15 cellular contexts compared by ENCODE assay signal in genomic region chr6:142279350-142280180, GRCh38. TPM values are rescaled to one million over a fixed set of nuclear protein-coding genes. Genes with fewer than 3 reads are reported as not detected.
DNase-seq lines count a peak whose midpoint lies in the region; ATAC-seq and TF ChIP-seq lines count a peak whose summit lies in the region.
"Had no signal": no experiment of that assay in that cellular context is flagged by ENCODE, and none has a peak within 500 bp of the region (broad histone marks: within the 10 kb centered on the region; RNA-seq: fewer than 3 reads in every experiment).

No MANE protein-coding gene starts in this region.

- WGBS in IMR-90 (ENCODE audit: extremely low coverage in 2 of 2, insufficient read length in 1 of 2), 2 experiments = 80% methylated on average over 1 of the region's 5 CpGs; no CpG with 5 or more reads in 1 of the 2 experiments
- WGBS in right lobe of liver (ENCODE audit: insufficient coverage, low coverage, low lambda C conversion rate, missing lambda C conversion rate) = 48% methylated on average over 5 of the region's 5 CpGs

- TF ChIP-seq POLR2A in IMR-90 (IDR thresholded peaks at IDR 0.05; ENCODE audit: low read depth, low read length) (no peak), right lobe of liver (IDR thresholded peaks at IDR 0.05) (no peak)

- no peak overlapping the region for H2BK5ac ChIP-seq in IMR-90 (ENCODE audit: low read depth, low read length, poor library complexity, severe bottlenecking)

- H3K9me3 ChIP-seq in IMR-90 (ENCODE audit: control insufficient read depth, insufficient read depth, low read length) = 0 out of 2 replicates have a peak, but pooled peaks cover 2% of the 10 kb centered on the region
- H3K9me3 ChIP-seq in right lobe of liver = no peaks in the 10 kb centered on the region

- H3K36me3 Mint-ChIP-seq in stimulated activated naive B cell treated with anti-CD40 and anti-IgM and Interleukin-4, amounts not matched to agents 10 μg/mL and 1 μg/mL and 100 μg/mL, for 72 hours = no peaks in the 10 kb centered on the region

- no peak overlapping the region for H4K8ac ChIP-seq in IMR-90 (ENCODE audit: low read depth in 2 of 2, low read length in 2 of 2)

- H3K27me3 Mint-ChIP-seq in stimulated activated naive B cell treated with anti-CD40 and anti-IgM and Interleukin-4, amounts not matched to agents 10 μg/mL and 1 μg/mL and 100 μg/mL, for 72 hours = peaks cover 0 to 4% of the 10 kb centered on the region in 2 donors

- POLR2A ChIA-PET in IMR-90 (lab: Charles Lee; ENCODE audit: unreplicated experiment) = no interaction called here

- peak; percentile 26 for DNase-seq in AG08395 (ENCODE audit: low spot score)
- DNase-seq in IMR-90 = peak; percentile 37
- DNase-seq in dermis blood vessel endothelial cell = peak; percentile 10
- no peak for DNase-seq in right lobe of liver
- no peak for DNase-seq in activated T-cell treated with anti-CD3 and anti-CD28 coated beads, Interleukin-2, amount 50 U/mL, for 1 hour
- DNase-seq in NCI-H526 treated with DMSO at 0.1 percent for 48 hours (lab: John Stamatoyannopoulos, UW) = no peak
- DNase-seq in stimulated activated naive B cell treated with anti-CD40 and anti-IgM and Interleukin-4, amounts not matched to agents 10 μg/mL and 1 μg/mL and 100 μg/mL, for 72 hours = no peak
- DNase-seq: activated CD4-positive, alpha-beta T cell treated with anti-CD3 and anti-CD28 coated beads, Interleukin-2, amount 10 ng/mL, durations not matched to agents 24 days and 14 days; activated T-cell treated with anti-CD3 and anti-CD28 coated beads, Interleukin-2, amount 50 U/mL, for 4 hours; GDM1; left cardiac atrium; substantia nigra; T1000 had no signal

- H2BK120ac ChIP-seq in IMR-90 (ENCODE audit: low read depth, low read length) = 0 out of 2 replicates have a peak overlapping the region, but pooled peaks have one; percentile 17

- no peak overlapping the region for H3K27ac Mint-ChIP-seq in stimulated activated naive B cell treated with anti-CD40 and anti-IgM and Interleukin-4, amounts not matched to agents 10 μg/mL and 1 μg/mL and 100 μg/mL, for 72 hours
- H3K27ac Mint-ChIP-seq: activated CD4-positive, alpha-beta T cell treated with anti-CD3 and anti-CD28 coated beads, Interleukin-2, amount 10 ng/mL, durations not matched to agents 24 days and 14 days; activated naive CD8-positive, alpha-beta T cell had no signal

- H3K9ac ChIP-seq in IMR-90 (ENCODE audit: low read depth, low read length) = no peak overlapping the region

- no peak overlapping the region for H2AFZ ChIP-seq in IMR-90 (replicated peaks; ENCODE audit: low read length, poor library complexity)

- no peak overlapping the region for H2AK9ac ChIP-seq in IMR-90 (replicated peaks; ENCODE audit: low read depth, low read length, poor library complexity)

- peaks cover 3% of the 10 kb centered on the region; the same call in 1 of the 2 replicates for H3K9me1 ChIP-seq in IMR-90 (ENCODE audit: insufficient read depth, low read length)

- no TSS peak for BruUV-seq in IMR-90 (replicated peaks; lab: Mats Ljungman, UMichigan)

- no peaks in the 10 kb centered on the region for H3K4me1 Mint-ChIP-seq in stimulated activated naive B cell treated with anti-CD40 and anti-IgM and Interleukin-4, amounts not matched to agents 10 μg/mL and 1 μg/mL and 100 μg/mL, for 72 hours
- H3K4me1 Mint-ChIP-seq: activated CD4-positive, alpha-beta T cell treated with anti-CD3 and anti-CD28 coated beads, Interleukin-2, amount 10 ng/mL, durations not matched to agents 24 days and 14 days had no signal

- H3K4me2 ChIP-seq in IMR-90 (ENCODE audit: low read depth, low read length) = no peak overlapping the region

- no peak overlapping the region; the same call in 1 of the 2 replicates for H2BK20ac ChIP-seq in IMR-90 (ENCODE audit: low read depth, low read length)

- H3K27ac ChIP-seq in IMR-90 (ENCODE audit: insufficient read depth, low read length) = no peak overlapping the region
- H3K27ac ChIP-seq in right lobe of liver = peak overlapping the region in 2 of 3 donors; percentile 5 to 19

- H3K14ac ChIP-seq in IMR-90 (replicated peaks; ENCODE audit: low read depth, low read length) = no peak overlapping the region

- H3K9me3 Mint-ChIP-seq in stimulated activated naive B cell treated with anti-CD40 and anti-IgM and Interleukin-4, amounts not matched to agents 10 μg/mL and 1 μg/mL and 100 μg/mL, for 72 hours = peaks cover 5 to 18% of the 10 kb centered on the region in 2 donors
- H3K9me3 Mint-ChIP-seq: activated CD4-positive, alpha-beta T cell treated with anti-CD3 and anti-CD28 coated beads, Interleukin-2, amount 10 ng/mL, durations not matched to agents 24 days and 14 days had no signal

- no peak overlapping the region for H3K4ac ChIP-seq in IMR-90 (ENCODE audit: low read depth, low read length)

- TF ChIP-seq CTCF in IMR-90 (conservative IDR thresholded peaks at IDR 0.05; ENCODE audit: low read depth, low read length) (no peak), right lobe of liver (IDR thresholded peaks at IDR 0.05) (no peak)

- H3K27me3 ChIP-seq in IMR-90 (ENCODE audit: control insufficient read depth, insufficient read depth, low read length) = no peaks in the 10 kb centered on the region
- H3K27me3 ChIP-seq in right lobe of liver = no peaks in the 10 kb centered on the region

- ATAC-seq in IMR-90 (ENCODE audit: low read depth) (no peak; the same call in 1 of the 2 replicates), right lobe of liver (peak in 3 of 4 donors; percentile 45 to 65 (median 60)), HG02623 (IDR thresholded peaks at IDR 0.05; ENCODE audit: unreplicated experiment) (no peak)
- no peak for ATAC-seq in stimulated activated naive B cell treated with anti-CD40 and anti-IgM and Interleukin-4, amounts not matched to agents 10 μg/mL and 1 μg/mL and 100 μg/mL, for 72 hours (replicated peaks)
- ATAC-seq: activated T-cell treated with anti-CD3 and anti-CD28 coated beads, Interleukin-2, amount 50 U/mL, for 4 hours; left cardiac atrium had no signal

- in situ Hi-C loops in IMR-90 (cut with MboI; ENCODE audit: low sequenced_read_pairs) = no loop called here

- no peak overlapping the region for H4K91ac ChIP-seq in IMR-90 (ENCODE audit: insufficient read depth, low read depth, low read length)

- H3K4me3 Mint-ChIP-seq in stimulated activated naive B cell treated with anti-CD40 and anti-IgM and Interleukin-4, amounts not matched to agents 10 μg/mL and 1 μg/mL and 100 μg/mL, for 72 hours = no peak overlapping the region
- H3K4me3 Mint-ChIP-seq: activated CD4-positive, alpha-beta T cell treated with anti-CD3 and anti-CD28 coated beads, Interleukin-2, amount 10 ng/mL, durations not matched to agents 24 days and 14 days; activated naive CD8-positive, alpha-beta T cell; activated T-cell treated with anti-CD3 and anti-CD28 coated beads, Interleukin-2, amount 50 U/mL, for 4 hours had no signal

- H3K36me3 ChIP-seq in IMR-90 (ENCODE audit: control insufficient read depth, insufficient read depth, low read length) = no peaks in the 10 kb centered on the region
- H3K36me3 ChIP-seq in right lobe of liver = no peaks in the 10 kb centered on the region

- dilution Hi-C loops in IMR-90 (cut with HindIII; ENCODE audit: low sequenced_read_pairs, unreplicated experiment) = no loop called here

- H2BK15ac ChIP-seq in IMR-90 (ENCODE audit: low read depth, low read length) = no peak overlapping the region

- intact Hi-C loops in IMR-90 (cut with micrococcal nuclease) = no loop called here
- intact Hi-C loops in right lobe of liver (cut with DNase I) = no loop called here

- H3K23ac ChIP-seq in IMR-90 (ENCODE audit: low read depth, low read length) = no peak overlapping the region

- no peak overlapping the region for H3K56ac ChIP-seq in IMR-90 (ENCODE audit: extremely low read depth, insufficient read depth, low read length)

- H3K79me1 ChIP-seq in IMR-90 (ENCODE audit: low read depth in 1 of 2, low read length in 2 of 2) = no peaks in the 10 kb centered on the region

- H3K4me3 ChIP-seq in IMR-90 (ENCODE audit: insufficient read depth, low read depth, low read length) (no peak overlapping the region), right lobe of liver (no peak overlapping the region)

- H3K18ac ChIP-seq in IMR-90 (ENCODE audit: low read depth, low read length) = no peak overlapping the region

- no peak overlapping the region for H2AK5ac ChIP-seq in IMR-90 (ENCODE audit: low read depth, low read length)

- H4K20me1 ChIP-seq in IMR-90 (ENCODE audit: insufficient read depth, low read length) = no peaks in the 10 kb centered on the region

- TF ChIP-seq RAD21 in IMR-90 (IDR thresholded peaks at IDR 0.05; ENCODE audit: low read length) = no peak

- H3K4me1 ChIP-seq in IMR-90 (ENCODE audit: control insufficient read depth, insufficient read depth, low read length) (peaks cover 6% of the 10 kb centered on the region), right lobe of liver (peaks cover 0 to 15% (median under 1%) of the 10 kb centered on the region in 4 donors)

- no peak overlapping the region for H4K5ac ChIP-seq in IMR-90 (ENCODE audit: low read depth, low read length)

- CTCF ChIA-PET in IMR-90 (lab: Yijun Ruan, JAX) = interaction anchor here (0.5 kb wide), 1 partner anchor 509 kb away, joined by 3 read pairs; no protein-coding TSS in a partner anchor

TF ChIP-seq in IMR-90, 13 proteins besides CTCF, POLR2A, EP300 and RAD21:
- peak; percentile 91 for TF ChIP-seq CEBPB (IDR thresholded peaks at IDR 0.05; ENCODE audit: low read depth, low read length)
- TF ChIP-seq NFE2L2 (IDR thresholded peaks at IDR 0.05; ENCODE audit: low read depth, low read length) = no peak

RNA-seq across cellular contexts. Expression of gene ADGRG6, which starts 22.2 kb away (rescaled TPM):
- total RNA-seq in IMR-90 (2012; rRNA removed) (20.3 and 22.5 TPM in 2 replicates), dermis blood vessel endothelial cell (42.2 and 43.4 TPM in 2 replicates), right lobe of liver (100 to 1,000 TPM in 3 of 6 experiments, 10 to 100 TPM in 3; 49.6 to 114 (median 94.6) TPM)
- polyA plus RNA-seq in IMR-90 (2012; rRNA removed) = 8.1 and 10.0 TPM in 2 replicates
- 2.0 and 2.2 TPM in 2 replicates for polyA plus RNA-seq in IMR-90 (2012; cell fraction: cytosol; rRNA removed)
- polyA plus RNA-seq in IMR-90 (2012; cell fraction: nucleus; rRNA removed; ENCODE audit: low replicate concordance) = 3.2 and 16.3 TPM in 2 replicates
- total RNA-seq: activated CD4-positive, alpha-beta T cell treated with anti-CD3 and anti-CD28 coated beads, Interleukin-2, amount 10 ng/mL, durations not matched to agents 24 days and 14 days had no signal

Comparison
In these comparisons a context has a peak if more than half of its experiments do, and no peak if none do; other contexts are left out.
1. DNase-seq: peak in AG08395 (single experiment), IMR-90 (single experiment) and dermis blood vessel endothelial cell (single experiment); none in right lobe of liver (0 of 3), activated T-cell treated with anti-CD3 and anti-CD28 coated beads, Interleukin-2, amount 50 U/mL, for 1 hour (single experiment), NCI-H526 treated with DMSO at 0.1 percent for 48 hours (single experiment) and stimulated activated naive B cell treated with anti-CD40 and anti-IgM and Interleukin-4, amounts not matched to agents 10 μg/mL and 1 μg/mL and 100 μg/mL, for 72 hours (single experiment).
2. ATAC-seq: peak in right lobe of liver (3 of 4); none in IMR-90 (single experiment), stimulated activated naive B cell treated with anti-CD40 and anti-IgM and Interleukin-4, amounts not matched to agents 10 μg/mL and 1 μg/mL and 100 μg/mL, for 72 hours (0 of 2) and HG02623 (single experiment).